ENCODE assay signal across 1 cellular context in the genomic region with DNA sequence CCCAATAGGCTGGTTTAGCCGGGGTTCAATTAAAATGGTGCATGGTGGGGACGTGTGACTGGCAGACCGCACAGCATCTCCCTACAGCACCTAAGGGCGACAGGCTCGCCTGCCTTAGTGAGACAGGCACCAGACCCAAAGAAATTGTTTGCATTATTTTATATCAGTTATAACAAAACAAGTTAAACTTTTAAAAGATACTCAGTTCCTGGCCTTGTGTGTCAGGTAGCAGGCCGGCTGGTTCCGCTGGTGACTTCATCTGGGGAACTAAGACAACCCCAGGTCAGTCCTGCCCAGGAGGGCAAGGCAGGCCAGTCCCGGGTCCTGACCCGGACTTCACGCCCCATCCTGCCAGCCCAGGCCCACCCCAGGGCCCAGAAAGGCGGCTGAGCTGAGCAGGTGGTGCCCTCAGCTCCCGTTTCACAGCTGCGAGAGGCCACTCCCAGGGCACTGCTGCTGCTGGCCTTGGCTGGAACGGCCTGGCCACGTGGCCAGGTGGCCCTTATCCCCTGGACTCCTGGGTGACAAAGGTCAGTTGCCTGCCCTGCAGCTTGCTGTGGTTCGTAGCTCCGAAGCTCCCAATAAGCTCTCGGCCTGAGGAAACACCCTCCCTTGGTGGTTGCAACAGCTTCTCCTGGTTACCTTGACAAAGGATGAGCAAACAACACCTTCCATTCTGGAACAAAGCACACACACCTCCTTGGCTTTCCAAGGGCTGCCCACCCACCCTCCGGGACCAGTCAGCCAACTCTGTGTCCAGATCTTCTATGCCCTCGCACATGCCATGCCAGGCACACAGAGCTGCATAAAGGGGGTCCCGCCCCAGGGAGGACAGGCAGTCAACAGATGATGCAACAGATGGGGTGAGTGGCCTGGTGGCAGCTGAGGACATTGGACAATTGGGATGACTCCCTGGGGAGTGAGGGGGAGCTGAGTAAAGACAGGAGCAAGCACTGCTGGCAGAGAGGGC.
TF ChIP-seq lines count a peak whose summit lies in the region.

No MANE protein-coding gene starts in this region.

TF ChIP-seq in HEK293, 187 proteins besides CTCF, POLR2A, EP300 and RAD21 (continued from another document):
- TF ChIP-seq, protein P1, sequence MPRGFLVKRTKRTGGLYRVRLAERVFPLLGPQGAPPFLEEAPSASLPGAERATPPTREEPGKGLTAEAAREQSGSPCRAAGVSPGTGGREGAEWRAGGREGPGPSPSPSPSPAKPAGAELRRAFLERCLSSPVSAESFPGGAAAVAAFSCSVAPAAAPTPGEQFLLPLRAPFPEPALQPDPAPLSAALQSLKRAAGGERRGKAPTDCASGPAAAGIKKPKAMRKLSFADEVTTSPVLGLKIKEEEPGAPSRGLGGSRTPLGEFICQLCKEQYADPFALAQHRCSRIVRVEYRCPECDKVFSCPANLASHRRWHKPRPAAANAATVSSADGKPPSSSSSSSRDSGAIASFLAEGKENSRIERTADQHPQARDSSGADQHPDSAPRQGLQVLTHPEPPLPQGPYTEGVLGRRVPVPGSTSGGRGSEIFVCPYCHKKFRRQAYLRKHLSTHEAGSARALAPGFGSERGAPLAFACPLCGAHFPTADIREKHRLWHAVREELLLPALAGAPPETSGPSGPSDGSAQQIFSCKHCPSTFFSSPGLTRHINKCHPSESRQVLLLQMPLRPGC (tag by site-specific recombination; IDR thresholded peaks at IDR 0.05), result no peak
- no peak for TF ChIP-seq ZNF585B (tag by site-specific recombination; IDR thresholded peaks at IDR 0.05)
- peak; percentile 36; the same call in 1 of the 2 replicates for TF ChIP-seq SCRT2 (tag by site-specific recombination; IDR thresholded peaks at IDR 0.05)
- TF ChIP-seq ZNF10 (tag by site-specific recombination; IDR thresholded peaks at IDR 0.05), result no peak
- TF ChIP-seq ZBTB44 (tag by site-specific recombination; IDR thresholded peaks at IDR 0.05), result no peak
